21 cellular contexts compared by ENCODE assay signal in genomic region chr17:73419051-73419450, GRCh38.
"Had no signal": no experiment of that assay in that cellular context is flagged by ENCODE, and none has a peak within 500 bp of the region (broad histone marks: within the 10 kb centered on the region; RNA-seq: fewer than 3 reads in every experiment).

No MANE protein-coding gene starts in this region.

- DNase-seq: Karpas-422, KG1, MG63, NCI-H1092 treated with DMSO at 0.1 percent for 48 hours, NCI-H1436, NCI-H187, NCI-H2029, NCI-H2081 treated with DMSO at 0.1 percent for 48 hours, NCI-H2171, NCI-H226, NCI-H446, NCI-H510A, NCI-H524 treated with DMSO at 0.1 percent for 48 hours, NCI-H69, NCI-H774, Right ventricle myocardium superior, RPMI8226, SIG-M5 had no signal

- H3K9me3 ChIP-seq: MG63, SJSA1 had no signal

- H3K36me3 ChIP-seq: MG63, SJSA1 had no signal

- FAIRE-seq: RCC 7860 had no signal

- H3K27ac ChIP-seq: SJSA1, SK-N-MC had no signal

- H3K27me3 ChIP-seq: MG63, SJSA1 had no signal

- H3K4me3 ChIP-seq: MG63, SJSA1, SK-N-MC had no signal
